Comparison of ENCODE assay signal across 31 cellular contexts in genomic region chrX:110750526-110751189, GRCh38. TPM values are rescaled to one million over a fixed set of nuclear protein-coding genes. Genes with fewer than 3 reads are reported as not detected.
"Had no signal": no experiment of that assay in that cellular context is flagged by ENCODE, and none has a peak within 500 bp of the region (broad histone marks: within the 10 kb centered on the region; RNA-seq: fewer than 3 reads in every experiment).

No MANE protein-coding gene starts in this region.

- ATAC-seq: activated CD8-positive, alpha-beta memory T cell treated with anti-CD3 and anti-CD28 coated beads, Interleukin-2, amount 10 ng/mL, durations not matched to agents 7 days and 5 days; Panc1; Right ventricle myocardium inferior; T-cell had no signal

- H3K27ac Mint-ChIP-seq: activated B cell treated with CpG ODN at 0.5 μM for 24 hours; activated CD4-positive, alpha-beta T cell treated with anti-CD3 and anti-CD28 coated beads, Interleukin-2, amount 10 ng/mL, durations not matched to agents 24 days and 14 days; activated CD8-positive, alpha-beta memory T cell treated with anti-CD3 and anti-CD28 coated beads, Interleukin-2, amount 10 ng/mL, durations not matched to agents 7 days and 5 days; activated naive CD4-positive, alpha-beta T cell treated with anti-CD3 and anti-CD28 coated beads, Interleukin-2, amount 50 U/mL, for 24 hours; activated T-cell treated with anti-CD3 and anti-CD28 coated beads, Interleukin-2, amount 50 U/mL, for 24 hours; activated T-helper 1 cell treated with anti-CD3 and anti-CD28 coated beads, Interleukin-12 subunit alpha, Interleukin-12 subunit beta, Interleukin-2, Interleukin-4 antibody, amounts not matched to agents 30 ng/mL and 10 ng/mL and 1 ng/mL, durations not matched to agents 14 hours and 24 hours and 36 hours; T-cell had no signal

- H3K27me3 Mint-ChIP-seq: activated B cell treated with CpG ODN at 0.5 μM for 24 hours; activated CD4-positive, alpha-beta T cell treated with anti-CD3 and anti-CD28 coated beads, Interleukin-2, amount 10 ng/mL, durations not matched to agents 24 days and 14 days; activated CD8-positive, alpha-beta memory T cell treated with anti-CD3 and anti-CD28 coated beads, Interleukin-2, amount 10 ng/mL, durations not matched to agents 7 days and 5 days had no signal

- H3K9me3 Mint-ChIP-seq: activated B cell treated with CpG ODN at 0.5 μM for 24 hours; activated CD4-positive, alpha-beta T cell treated with anti-CD3 and anti-CD28 coated beads, Interleukin-2, amount 10 ng/mL, durations not matched to agents 24 days and 14 days; activated naive CD4-positive, alpha-beta T cell treated with anti-CD3 and anti-CD28 coated beads, Interleukin-2, amount 50 U/mL, for 24 hours; activated T-cell treated with anti-CD3 and anti-CD28 coated beads, Interleukin-2, amount 50 U/mL, for 24 hours; activated T-helper 1 cell treated with anti-CD3 and anti-CD28 coated beads, Interleukin-12 subunit alpha, Interleukin-12 subunit beta, Interleukin-2, Interleukin-4 antibody, amounts not matched to agents 30 ng/mL and 10 ng/mL and 1 ng/mL, durations not matched to agents 14 hours and 24 hours and 36 hours; T-cell had no signal

- DNase-seq: activated B cell treated with CpG ODN at 0.5 μM for 24 hours; activated CD4-positive, alpha-beta T cell treated with anti-CD3 and anti-CD28 coated beads for 1 hour; activated CD4-positive, alpha-beta T cell treated with anti-CD3 and anti-CD28 coated beads, Interleukin-2, amount 10 ng/mL, durations not matched to agents 24 days and 14 days; activated CD4-positive, alpha-beta T cell treated with anti-CD3 and anti-CD28 coated beads, Interleukin-2, amount 50 U/mL, for 48 hours; activated CD8-positive, alpha-beta memory T cell treated with anti-CD3 and anti-CD28 coated beads, Interleukin-2, amount 10 ng/mL, durations not matched to agents 7 days and 5 days; activated effector memory CD4-positive, alpha-beta T cell treated with Interleukin-2 at 50 U/mL for 16 hours; activated naive CD4-positive, alpha-beta T cell; activated T-cell treated with anti-CD3 and anti-CD28 coated beads, Interleukin-2, amount 50 U/mL, for 24 hours; amniotic stem cell; KG1; NCI-H1092 treated with DMSO at 0.1 percent for 48 hours; NCI-H1436; NCI-H1694 treated with DMSO at 0.1 percent for 48 hours; NCI-H2029 treated with DMSO at 0.1 percent for 48 hours; NCI-H345; NCI-H510A; NCI-H526 treated with DMSO at 0.1 percent for 48 hours; NCI-H82; NK-92 treated with Interleukin-12 subunit alpha and Interleukin-12 subunit beta, amount 100 ng/mL, for 24 hours; OCI-M1; RPMI8226; T-cell; T-helper 2 cell; T1000 had no signal

- H3K4me3 ChIP-seq: ascending aorta, SK-N-MC had no signal

- H3K4me1 Mint-ChIP-seq: activated B cell treated with CpG ODN at 0.5 μM for 24 hours; activated CD4-positive, alpha-beta T cell treated with anti-CD3 and anti-CD28 coated beads, Interleukin-2, amount 10 ng/mL, durations not matched to agents 24 days and 14 days; activated CD8-positive, alpha-beta memory T cell treated with anti-CD3 and anti-CD28 coated beads, Interleukin-2, amount 10 ng/mL, durations not matched to agents 7 days and 5 days; activated naive CD4-positive, alpha-beta T cell treated with anti-CD3 and anti-CD28 coated beads, Interleukin-2, amount 50 U/mL, for 24 hours; T-cell had no signal

- H3K4me3 Mint-ChIP-seq: activated B cell treated with CpG ODN at 0.5 μM for 24 hours; activated CD4-positive, alpha-beta T cell treated with anti-CD3 and anti-CD28 coated beads, Interleukin-2, amount 10 ng/mL, durations not matched to agents 24 days and 14 days; activated CD8-positive, alpha-beta memory T cell treated with anti-CD3 and anti-CD28 coated beads, Interleukin-2, amount 10 ng/mL, durations not matched to agents 7 days and 5 days; activated naive CD4-positive, alpha-beta T cell treated with anti-CD3 and anti-CD28 coated beads, Interleukin-2, amount 50 U/mL, for 24 hours; activated T-cell treated with anti-CD3 and anti-CD28 coated beads, Interleukin-2, amount 50 U/mL, for 24 hours; activated T-helper 1 cell treated with anti-CD3 and anti-CD28 coated beads, Interleukin-12 subunit alpha, Interleukin-12 subunit beta, Interleukin-2, Interleukin-4 antibody, amounts not matched to agents 30 ng/mL and 10 ng/mL and 1 ng/mL, durations not matched to agents 14 hours and 24 hours and 36 hours; T-cell had no signal

- H3K36me3 Mint-ChIP-seq: activated CD8-positive, alpha-beta memory T cell treated with anti-CD3 and anti-CD28 coated beads, Interleukin-2, amount 10 ng/mL, durations not matched to agents 7 days and 5 days; activated naive CD4-positive, alpha-beta T cell treated with anti-CD3 and anti-CD28 coated beads, Interleukin-2, amount 50 U/mL, for 24 hours; T-cell had no signal

RNA-seq across cellular contexts. Expression of gene CHRDL1, which starts 45.0 kb away (rescaled TPM):
- total RNA-seq: activated B cell treated with CpG ODN at 0.5 μM for 24 hours; activated CD4-positive, alpha-beta T cell treated with anti-CD3 and anti-CD28 coated beads, Interleukin-2, amount 10 ng/mL, durations not matched to agents 24 days and 14 days; activated CD8-positive, alpha-beta memory T cell treated with anti-CD3 and anti-CD28 coated beads, Interleukin-2, amount 10 ng/mL, durations not matched to agents 7 days and 5 days; activated T-helper 1 cell treated with anti-CD3 and anti-CD28 coated beads, Interleukin-12 subunit alpha, Interleukin-12 subunit beta, Interleukin-2, Interleukin-4 antibody, amounts not matched to agents 30 ng/mL and 10 ng/mL and 1 ng/mL, durations not matched to agents 14 hours and 24 hours and 36 hours; LHCN-M2 had no signal
